In genomic region chr2:110243283-110243682, GRCh38 we compare ENCODE assay signal across 1 cellular context. TPM values are rescaled to one million over a fixed set of nuclear protein-coding genes. Genes with fewer than 3 reads are reported as not detected.
"Had no signal": no experiment of that assay in that cellular context is flagged by ENCODE, and none has a peak within 500 bp of the region (broad histone marks: within the 10 kb centered on the region; RNA-seq: fewer than 3 reads in every experiment).

No MANE protein-coding gene starts in this region.

RNA-seq across cellular contexts. Expression of gene NPHP1, which starts 38.5 kb away (rescaled TPM):
- total RNA-seq: T-helper 2 cell treated with Interferon-gamma antibody and Interleukin-4, amounts not matched to agents 100 ng/mL and 5 ng/mL, for 36 hours had no signal
